28 cellular contexts compared by ENCODE assay signal in genomic region chr22:47582067-47582466, GRCh38.
"Had no signal": no experiment of that assay in that cellular context is flagged by ENCODE, and none has a peak within 500 bp of the region (broad histone marks: within the 10 kb centered on the region; RNA-seq: fewer than 3 reads in every experiment).

No MANE protein-coding gene starts in this region.

- H3K27ac ChIP-seq: brain microvascular endothelial cell, SK-N-MC, VCaP had no signal

- H3K27me3 Mint-ChIP-seq: activated CD4-positive, alpha-beta memory T cell treated with anti-CD3 and anti-CD28 coated beads, Interleukin-2, amount 10 ng/mL, durations not matched to agents 7 days and 5 days; activated naive CD4-positive, alpha-beta T cell treated with anti-CD3 and anti-CD28 coated beads, Interleukin-2, amount 10 ng/mL, durations not matched to agents 7 days and 5 days had no signal

- H3K36me3 Mint-ChIP-seq: activated naive CD4-positive, alpha-beta T cell treated with anti-CD3 and anti-CD28 coated beads, Interleukin-2, amount 10 ng/mL, durations not matched to agents 7 days and 5 days; activated naive CD8-positive, alpha-beta T cell treated with anti-CD3 and anti-CD28 coated beads for 36 hours had no signal

- H3K4me3 ChIP-seq: SK-N-MC had no signal

- H3K4me1 Mint-ChIP-seq: activated CD4-positive, alpha-beta memory T cell treated with anti-CD3 and anti-CD28 coated beads, Interleukin-2, amount 10 ng/mL, durations not matched to agents 7 days and 5 days; activated naive CD4-positive, alpha-beta T cell treated with anti-CD3 and anti-CD28 coated beads, Interleukin-2, amount 10 ng/mL, durations not matched to agents 7 days and 5 days; activated naive CD8-positive, alpha-beta T cell treated with anti-CD3 and anti-CD28 coated beads for 36 hours had no signal

- DNase-seq: activated CD4-positive, alpha-beta memory T cell treated with anti-CD3 and anti-CD28 coated beads, Interleukin-2, amount 10 ng/mL, durations not matched to agents 7 days and 5 days; activated CD4-positive, alpha-beta T cell treated with anti-CD3 and anti-CD28 coated beads, Interleukin-2, amount 50 U/mL, for 1 hour; activated CD4-positive, CD25-positive, alpha-beta regulatory T cell; activated gamma-delta T cell treated with Interleukin-2 at 50 U/mL for 16 hours; activated naive CD4-positive, alpha-beta T cell treated with anti-CD3 and anti-CD28 coated beads, Interleukin-2, amount 10 ng/mL, durations not matched to agents 7 days and 5 days; activated naive CD8-positive, alpha-beta T cell treated with anti-CD3 and anti-CD28 coated beads for 36 hours; activated T-cell treated with anti-CD3 and anti-CD28 coated beads for 4 hours; activated T-cell treated with anti-CD3 and anti-CD28 coated beads, Interleukin-2, amount 50 U/mL, for 48 hours; brain microvascular endothelial cell; cerebellar nuclear complex; NCI-H1048; NCI-H146; NCI-H187 treated with DMSO at 0.1 percent for 48 hours; NCI-H2081 treated with DMSO at 0.1 percent for 48 hours; NCI-H2171; NCI-H2227 treated with DMSO at 0.1 percent for 48 hours; NCI-H446 treated with DMSO at 0.1 percent for 48 hours; NCI-H524 treated with DMSO at 0.1 percent for 48 hours; NCI-H82; NK-92 treated with Interleukin-12 subunit alpha and Interleukin-12 subunit beta, amount 100 ng/mL, for 24 hours; OCI-M1; RPMI8226; T-helper 1 cell had no signal

- H3K27me3 ChIP-seq: brain microvascular endothelial cell had no signal

- ATAC-seq: Panc1, Right ventricle myocardium inferior had no signal

- H3K4me3 Mint-ChIP-seq: activated CD4-positive, alpha-beta memory T cell treated with anti-CD3 and anti-CD28 coated beads, Interleukin-2, amount 10 ng/mL, durations not matched to agents 7 days and 5 days; activated naive CD4-positive, alpha-beta T cell treated with anti-CD3 and anti-CD28 coated beads, Interleukin-2, amount 10 ng/mL, durations not matched to agents 7 days and 5 days; activated naive CD8-positive, alpha-beta T cell treated with anti-CD3 and anti-CD28 coated beads for 36 hours had no signal

- H3K36me3 ChIP-seq: brain microvascular endothelial cell had no signal

- H3K27ac Mint-ChIP-seq: activated CD4-positive, alpha-beta memory T cell treated with anti-CD3 and anti-CD28 coated beads, Interleukin-2, amount 10 ng/mL, durations not matched to agents 7 days and 5 days; activated naive CD4-positive, alpha-beta T cell treated with anti-CD3 and anti-CD28 coated beads, Interleukin-2, amount 10 ng/mL, durations not matched to agents 7 days and 5 days; activated naive CD8-positive, alpha-beta T cell treated with anti-CD3 and anti-CD28 coated beads for 36 hours; activated T-helper 2 cell treated with anti-CD3 and anti-CD28 coated beads, Interferon-gamma antibody, Interleukin-2, Interleukin-4, amounts not matched to agents 10 μg/mL and 5 μg/mL and 100 μg/mL, durations not matched to agents 14 hours and 24 hours and 36 hours had no signal
